In genomic region chr9:105385372-105385985, GRCh38 we compare ENCODE assay signal across 8 cellular contexts.
DNase-seq lines count a peak whose midpoint lies in the region; ATAC-seq, FAIRE-seq and TF ChIP-seq lines count a peak whose summit lies in the region.

No MANE protein-coding gene starts in this region.

- peaks cover 31% of the 10 kb centered on the region for H3K4me1 Mint-ChIP-seq in activated CD4-positive, alpha-beta T cell treated with anti-CD3 and anti-CD28 coated beads, Interleukin-2, amount 10 ng/mL, durations not matched to agents 7 days and 5 days

- no peaks in the 10 kb centered on the region for H3K36me3 Mint-ChIP-seq in activated CD4-positive, alpha-beta T cell treated with anti-CD3 and anti-CD28 coated beads, Interleukin-2, amount 10 ng/mL, durations not matched to agents 7 days and 5 days (ENCODE audit: low read depth)

- H3K9me3 Mint-ChIP-seq in activated CD4-positive, alpha-beta T cell treated with anti-CD3 and anti-CD28 coated beads, Interleukin-2, amount 10 ng/mL, durations not matched to agents 7 days and 5 days: peaks cover 2% of the 10 kb centered on the region

- no peaks in the 10 kb centered on the region for H3K9me3 ChIP-seq in kidney (ENCODE audit: control insufficient read depth in 1 of 2, low read length in 2 of 2)

- no peaks in the 10 kb centered on the region for H3K4me1 ChIP-seq in kidney (ENCODE audit: control insufficient read depth in 1 of 2, insufficient read depth in 1 of 2, low read depth in 1 of 2, low read length in 2 of 2)

- FAIRE-seq in D721Med (lab: Jason Lieb, UNC): peak; percentile 25
- FAIRE-seq in kidney (lab: Jason Lieb, UNC): no peak
- no peak for FAIRE-seq in urothelium cell line (lab: Jason Lieb, UNC)

- peaks cover 2% of the 10 kb centered on the region for H3K27me3 Mint-ChIP-seq in activated CD4-positive, alpha-beta T cell treated with anti-CD3 and anti-CD28 coated beads, Interleukin-2, amount 10 ng/mL, durations not matched to agents 7 days and 5 days

- no peak for DNase-seq in D721Med (ENCODE audit: insufficient read length, low spot score)
- DNase-seq in activated CD4-positive, alpha-beta T cell treated with anti-CD3 and anti-CD28 coated beads, Interleukin-2, amount 10 ng/mL, durations not matched to agents 7 days and 5 days: peak; percentile 62
- peak; percentile 25 for DNase-seq in iris pigment epithelial cell (ENCODE audit: low read depth)
- no peak for DNase-seq in iPS-NIHi11 (ENCODE audit: low spot score)
- DNase-seq in kidney: no peak
- no peak for DNase-seq in urothelium cell line (ENCODE audit: low spot score)

- H3K4me3 Mint-ChIP-seq in activated CD4-positive, alpha-beta T cell treated with anti-CD3 and anti-CD28 coated beads, Interleukin-2, amount 10 ng/mL, durations not matched to agents 7 days and 5 days: peak overlapping the region; percentile 90

- H3K27ac Mint-ChIP-seq in activated CD4-positive, alpha-beta T cell treated with anti-CD3 and anti-CD28 coated beads, Interleukin-2, amount 10 ng/mL, durations not matched to agents 7 days and 5 days: peak overlapping the region; percentile 95

- CTCF ChIA-PET in activated CD4-positive, alpha-beta T cell treated with anti-CD3 and anti-CD28 coated beads, Interleukin-2, amount 10 ng/mL, durations not matched to agents 7 days and 5 days (lab: Charles Lee): interaction anchor here (0.6 to 1.5 kb wide), 2 partner anchors 11 to 19 kb away, joined by 3 to 4 read pairs; no protein-coding TSS in a partner anchor

- POLR2A ChIA-PET in activated CD4-positive, alpha-beta T cell treated with anti-CD3 and anti-CD28 coated beads, Interleukin-2, amount 10 ng/mL, durations not matched to agents 7 days and 5 days (lab: Charles Lee): no interaction called here

- no peak for TF ChIP-seq CTCF in D721Med (IDR thresholded peaks at IDR 0.05; ENCODE audit: insufficient read depth, missing control alignments)
- no peak for TF ChIP-seq CTCF in kidney (IDR thresholded peaks at IDR 0.05; ENCODE audit: borderline replicate concordance, extremely low read depth, insufficient read depth)

- no peaks in the 10 kb centered on the region for H3K36me3 ChIP-seq in kidney (ENCODE audit: control insufficient read depth in 1 of 2, insufficient read depth in 2 of 2, low read length in 2 of 2)

- no peak overlapping the region for H3K27ac ChIP-seq in kidney (ENCODE audit: low read depth in 2 of 2, low read length in 2 of 2)

- no peak overlapping the region for H3K9ac ChIP-seq in kidney (ENCODE audit: low read length in 2 of 2)

- intact Hi-C loops in kidney (cut with DNase I): no loop called here

- H3K4me3 ChIP-seq in kidney (ENCODE audit: low read length in 2 of 2): no peak overlapping the region

- ATAC-seq in GM19463 (IDR thresholded peaks at IDR 0.05; ENCODE audit: unreplicated experiment) (peak; percentile 100), HG03457 (IDR thresholded peaks at IDR 0.05; ENCODE audit: unreplicated experiment) (peak; percentile 97)

Comparison
In these comparisons a context has a peak if more than half of its experiments do, and no peak if none do; other contexts are left out.
1. DNase-seq: peak in activated CD4-positive, alpha-beta T cell treated with anti-CD3 and anti-CD28 coated beads, Interleukin-2, amount 10 ng/mL, durations not matched to agents 7 days and 5 days (single experiment) and iris pigment epithelial cell (single experiment); none in D721Med (single experiment), iPS-NIHi11 (single experiment), kidney (single experiment) and urothelium cell line (single experiment).